ENCODE assay signal across 1 cellular context in the genomic region with DNA sequence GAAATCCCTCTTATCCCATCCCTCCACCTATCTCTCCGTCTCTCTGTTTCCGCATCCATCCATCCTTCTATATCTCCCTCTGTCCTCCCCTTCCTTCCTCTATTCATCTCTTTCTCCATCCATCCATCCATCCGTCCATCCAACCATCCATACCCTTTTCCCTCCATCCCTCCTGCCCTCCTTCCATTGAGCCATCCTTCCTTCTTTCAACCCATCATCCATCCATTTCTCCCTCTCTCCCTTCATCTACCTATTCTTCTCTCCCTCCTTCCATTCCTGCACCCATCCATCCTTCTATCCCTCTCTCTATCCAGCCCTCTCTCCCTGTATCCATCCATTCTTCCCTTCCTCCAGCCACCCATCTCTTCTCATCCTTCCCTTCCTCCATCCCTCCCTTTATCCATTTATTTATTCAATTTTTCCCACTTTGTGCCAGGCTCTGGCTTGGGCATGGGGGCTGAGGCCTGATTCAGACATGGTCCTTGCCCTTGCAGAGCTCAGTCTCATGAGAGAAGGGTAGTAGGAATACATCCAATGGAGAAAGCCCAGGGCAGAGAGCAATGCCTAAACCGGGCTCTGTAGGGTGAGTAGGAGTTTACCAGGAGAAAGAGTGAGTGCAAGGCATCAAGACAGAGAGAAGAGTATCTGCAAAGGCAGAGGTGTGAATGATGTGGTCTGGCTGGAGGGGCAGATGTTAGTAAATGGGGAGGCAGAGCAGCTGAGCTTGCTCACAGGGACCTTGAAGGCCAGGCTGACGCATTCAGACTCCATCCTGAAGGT.
TF ChIP-seq lines count a peak whose summit lies in the region.

No MANE protein-coding gene starts in this region.

TF ChIP-seq in IMR-90, 13 proteins besides CTCF, POLR2A, EP300 and RAD21:
- TF ChIP-seq FOS (IDR thresholded peaks at IDR 0.05; ENCODE audit: low read depth, low read length) (no peak), NFE2L2 (IDR thresholded peaks at IDR 0.05; ENCODE audit: low read depth, low read length) (no peak), CHD1 (IDR thresholded peaks at IDR 0.05; ENCODE audit: low read depth, low read length) (no peak), MAFK (IDR thresholded peaks at IDR 0.05; ENCODE audit: low read depth, low read length) (no peak), MXI1 (IDR thresholded peaks at IDR 0.05; ENCODE audit: borderline replicate concordance, low read depth, low read length) (no peak), MAZ (IDR thresholded peaks at IDR 0.05; ENCODE audit: borderline replicate concordance, low read depth, low read length) (no peak), SMC3 (IDR thresholded peaks at IDR 0.05; ENCODE audit: low read depth, low read length) (no peak), USF2 (IDR thresholded peaks at IDR 0.05; ENCODE audit: low read depth, low read length) (no peak), BHLHE40 (IDR thresholded peaks at IDR 0.05; ENCODE audit: low read depth, low read length) (no peak), CEBPB (IDR thresholded peaks at IDR 0.05; ENCODE audit: low read depth, low read length) (no peak), RCOR1 (IDR thresholded peaks at IDR 0.05; ENCODE audit: insufficient replicate concordance, low read length) (no peak), RFX5 (IDR thresholded peaks at IDR 0.05; ENCODE audit: low read depth, low read length) (no peak)
- TF ChIP-seq, protein P1, sequence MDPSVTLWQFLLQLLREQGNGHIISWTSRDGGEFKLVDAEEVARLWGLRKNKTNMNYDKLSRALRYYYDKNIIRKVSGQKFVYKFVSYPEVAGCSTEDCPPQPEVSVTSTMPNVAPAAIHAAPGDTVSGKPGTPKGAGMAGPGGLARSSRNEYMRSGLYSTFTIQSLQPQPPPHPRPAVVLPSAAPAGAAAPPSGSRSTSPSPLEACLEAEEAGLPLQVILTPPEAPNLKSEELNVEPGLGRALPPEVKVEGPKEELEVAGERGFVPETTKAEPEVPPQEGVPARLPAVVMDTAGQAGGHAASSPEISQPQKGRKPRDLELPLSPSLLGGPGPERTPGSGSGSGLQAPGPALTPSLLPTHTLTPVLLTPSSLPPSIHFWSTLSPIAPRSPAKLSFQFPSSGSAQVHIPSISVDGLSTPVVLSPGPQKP (IDR thresholded peaks at IDR 0.05; ENCODE audit: borderline replicate concordance, low read depth, low read length), result no peak
